ENCODE assay signal across 6 cellular contexts in genomic region chr19:35716735-35716984, GRCh38. TPM values are rescaled to one million over a fixed set of nuclear protein-coding genes. Genes with fewer than 3 reads are reported as not detected.
DNase-seq lines count a peak whose midpoint lies in the region; ATAC-seq and TF ChIP-seq lines count a peak whose summit lies in the region.

No MANE protein-coding gene starts in this region.

- H3K27me3 Mint-ChIP-seq in activated T-helper 17 cell treated with anti-CD3 and anti-CD28 coated beads, Interleukin-2, amount 50 U/mL, for 72 hours, result no peaks in the 10 kb centered on the region

- no peak for TF ChIP-seq POLR2A in erythroblast (IDR thresholded peaks at IDR 0.05; ENCODE audit: low read length)

- peak overlapping the region; percentile 69 to 78 for H3K18ac ChIP-seq in mesenchymal stem cell (ENCODE audit: low read depth in 1 of 2, low read length in 2 of 2)

- no peaks in the 10 kb centered on the region for H3K9me3 ChIP-seq in mesenchymal stem cell (ENCODE audit: control insufficient read depth, low read length)

- peak overlapping the region in 1 of 2 experiments; percentile 45 for H2BK12ac ChIP-seq in mesenchymal stem cell (ENCODE audit: low read length in 2 of 2)

- H3K4me1 ChIP-seq in mesenchymal stem cell (ENCODE audit: control insufficient read depth, insufficient read depth, low read depth, low read length), result peaks cover 23% of the 10 kb centered on the region

- H3K9me3 Mint-ChIP-seq in activated T-helper 17 cell treated with anti-CD3 and anti-CD28 coated beads, Interleukin-2, amount 50 U/mL, for 72 hours, result no peaks in the 10 kb centered on the region

- peak overlapping the region; percentile 98 for H3K4me2 ChIP-seq in mesenchymal stem cell (ENCODE audit: low read length, poor library complexity, severe bottlenecking)

- peak overlapping the region; percentile 70 to 97 for H3K4me3 ChIP-seq in mesenchymal stem cell (ENCODE audit: insufficient read depth in 1 of 2, low read depth in 1 of 2, low read length in 2 of 2)

- peaks cover 23% of the 10 kb centered on the region for H3K79me1 ChIP-seq in mesenchymal stem cell (replicated peaks; ENCODE audit: low read length, poor library complexity, severe bottlenecking)

- H3K14ac ChIP-seq in mesenchymal stem cell (ENCODE audit: low read length in 2 of 2), result peak overlapping the region in 1 of 2 experiments; percentile 70

- peak overlapping the region; percentile 98 for H3K27ac Mint-ChIP-seq in activated T-helper 17 cell treated with anti-CD3 and anti-CD28 coated beads, Interleukin-2, amount 50 U/mL, for 72 hours

- peak overlapping the region; percentile 75 for H3K27ac ChIP-seq in mesenchymal stem cell (ENCODE audit: low read length, poor library complexity, severe bottlenecking)

- H4K8ac ChIP-seq in mesenchymal stem cell (ENCODE audit: low read length), result peak overlapping the region; percentile 94

- peak overlapping the region; percentile 87 for H3K9ac ChIP-seq in mesenchymal stem cell (ENCODE audit: low read length)

- H3K4ac ChIP-seq in mesenchymal stem cell (ENCODE audit: low read depth in 1 of 2, low read length in 2 of 2), result peak overlapping the region; percentile 73 to 78

- no peak overlapping the region for H3K23ac ChIP-seq in mesenchymal stem cell (ENCODE audit: low read length in 2 of 2)

- DNase-seq in activated gamma-delta T cell (lab: John Stamatoyannopoulos, UW) (peak; percentile 63), activated gamma-delta T cell treated with Interleukin-2 at 50 U/mL for 16 hours (no peak), mesenchymal stem cell (no peak), erythroblast (lab: John Stamatoyannopoulos, UW) (no peak), NCI-H2171 (lab: John Stamatoyannopoulos, UW) (no peak)

- peak; percentile 16 for ATAC-seq in activated T-helper 17 cell treated with anti-CD3 and anti-CD28 coated beads, Interleukin-2, amount 50 U/mL, for 72 hours (replicated peaks)

- peak overlapping the region; percentile 96 for H3K4me3 Mint-ChIP-seq in activated T-helper 17 cell treated with anti-CD3 and anti-CD28 coated beads, Interleukin-2, amount 50 U/mL, for 72 hours

- peak overlapping the region; percentile 93 for H2AFZ ChIP-seq in mesenchymal stem cell (ENCODE audit: low read depth, low read length)

- WGBS in mesenchymal stem cell, result 0% methylated on average over 18 of the region's 20 CpGs

- H4K91ac ChIP-seq in mesenchymal stem cell (ENCODE audit: low read length), result peak overlapping the region; percentile 60

- no peak overlapping the region for H2BK120ac ChIP-seq in mesenchymal stem cell (ENCODE audit: low read depth, low read length)

- H3K36me3 ChIP-seq in mesenchymal stem cell (ENCODE audit: control insufficient read depth in 1 of 2, insufficient read depth in 2 of 2, low read depth in 1 of 2, low read length in 2 of 2), result peaks cover 13 to 22% of the 10 kb centered on the region in 2 experiments

- peaks cover 0 to 23% of the 10 kb centered on the region in 2 experiments for H3K27me3 ChIP-seq in mesenchymal stem cell (ENCODE audit: control insufficient read depth in 1 of 2, insufficient read depth in 1 of 2, low read length in 2 of 2)

- peaks cover 89% of the 10 kb centered on the region for H3K36me3 Mint-ChIP-seq in activated T-helper 17 cell treated with anti-CD3 and anti-CD28 coated beads, Interleukin-2, amount 50 U/mL, for 72 hours (ENCODE audit: low read depth)

- H2AK5ac ChIP-seq in mesenchymal stem cell (ENCODE audit: low read length, severe bottlenecking), result no peak overlapping the region

- no peak overlapping the region for H2BK15ac ChIP-seq in mesenchymal stem cell (ENCODE audit: low read depth, poor library complexity, severe bottlenecking)

- peaks cover under 1% of the 10 kb centered on the region for H3K4me1 Mint-ChIP-seq in activated T-helper 17 cell treated with anti-CD3 and anti-CD28 coated beads, Interleukin-2, amount 50 U/mL, for 72 hours

- no peak overlapping the region for H2BK5ac ChIP-seq in mesenchymal stem cell (ENCODE audit: low read depth, low read length, poor library complexity, severe bottlenecking)

RNA-seq across cellular contexts. Expression of gene KMT2B, which starts 1.1 kb away (rescaled TPM):
- 100 to 1,000 TPM in 1 of 2 donors, 10 to 100 TPM in 1; 67.4 to 117 TPM for total RNA-seq in activated T-helper 17 cell treated with anti-CD3 and anti-CD28 coated beads, Interleukin-2, amount 50 U/mL, for 72 hours
- 12.9 TPM for polyA plus RNA-seq in mesenchymal stem cell (2013, experiment 1 of 2)
- polyA plus RNA-seq in mesenchymal stem cell (2013, experiment 2 of 2), result 12.4 TPM

RNA-seq across cellular contexts. Expression of gene ZBTB32, which starts 12.3 kb away (rescaled TPM):
- 100 to 1,000 TPM; 138 to 217 TPM for total RNA-seq in activated T-helper 17 cell treated with anti-CD3 and anti-CD28 coated beads, Interleukin-2, amount 50 U/mL, for 72 hours
- not detected for polyA plus RNA-seq in mesenchymal stem cell (2013, experiment 1 of 2)
- not detected for polyA plus RNA-seq in mesenchymal stem cell (2013, experiment 2 of 2)

RNA-seq across cellular contexts. Expression of gene IGFLR1, which starts 25.6 kb away (rescaled TPM):
- total RNA-seq in activated T-helper 17 cell treated with anti-CD3 and anti-CD28 coated beads, Interleukin-2, amount 50 U/mL, for 72 hours, result 100 to 1,000 TPM in 1 of 2 donors, 10 to 100 TPM in 1; 42.3 to 153 TPM
- polyA plus RNA-seq in mesenchymal stem cell (2013, experiment 1 of 2), result 3.2 TPM
- 2.5 TPM for polyA plus RNA-seq in mesenchymal stem cell (2013, experiment 2 of 2)

RNA-seq across cellular contexts. Expression of gene U2AF1L4, which starts 28.6 kb away (rescaled TPM):
- total RNA-seq in activated T-helper 17 cell treated with anti-CD3 and anti-CD28 coated beads, Interleukin-2, amount 50 U/mL, for 72 hours, result 10 to 100 TPM; 17.8 to 21.6 TPM
- 13.8 TPM for polyA plus RNA-seq in mesenchymal stem cell (2013, experiment 1 of 2)
- 12.8 TPM for polyA plus RNA-seq in mesenchymal stem cell (2013, experiment 2 of 2)

RNA-seq across cellular contexts. Expression of gene PSENEN, which starts 28.8 kb away (rescaled TPM):
- 10 to 100 TPM; 34.0 to 51.2 TPM for total RNA-seq in activated T-helper 17 cell treated with anti-CD3 and anti-CD28 coated beads, Interleukin-2, amount 50 U/mL, for 72 hours
- polyA plus RNA-seq in mesenchymal stem cell (2013, experiment 1 of 2), result 131 TPM
- polyA plus RNA-seq in mesenchymal stem cell (2013, experiment 2 of 2), result 134 TPM
